In genomic region chr11:61854966-61855714, GRCh38 we compare ENCODE assay signal across 19 cellular contexts. TPM values are rescaled to one million over a fixed set of nuclear protein-coding genes. Genes with fewer than 3 reads are reported as not detected.
DNase-seq lines count a peak whose midpoint lies in the region; ATAC-seq and TF ChIP-seq lines count a peak whose summit lies in the region.
"Had no signal": no experiment of that assay in that cellular context is flagged by ENCODE, and none has a peak within 500 bp of the region (broad histone marks: within the 10 kb centered on the region; RNA-seq: fewer than 3 reads in every experiment).

No MANE protein-coding gene starts in this region.

- no peak overlapping the region for H2BK12ac ChIP-seq in neuronal stem cell (ENCODE audit: low read length)

- peaks cover 97% of the 10 kb centered on the region for H3K36me3 ChIP-seq in RWPE2 (ENCODE audit: low read depth)
- H3K36me3 ChIP-seq in neuronal stem cell (replicated peaks in 1 of 2; ENCODE audit: control insufficient read depth in 2 of 2, insufficient read depth in 2 of 2, low read length in 2 of 2) = peaks cover 72 to 98% of the 10 kb centered on the region in 2 donors
- no peaks in the 10 kb centered on the region for H3K36me3 ChIP-seq in testis (ENCODE audit: low read depth, missing control alignments)
- H3K36me3 ChIP-seq: SJSA1 had no signal

- H2BK120ac ChIP-seq in neuronal stem cell (ENCODE audit: low read depth, low read length) = peak overlapping the region; percentile 33

- H3K27me3 Mint-ChIP-seq in T-helper 17 cell = no peaks in the 10 kb centered on the region

- peak overlapping the region; percentile 25 for H3K23ac ChIP-seq in neuronal stem cell (ENCODE audit: low read depth, low read length, poor library complexity)

- no peak for TF ChIP-seq POLR2A in testis (IDR thresholded peaks at IDR 0.05)

- H3K27me3 ChIP-seq in RWPE2 (ENCODE audit: insufficient read depth, poor library complexity, severe bottlenecking) (no peaks in the 10 kb centered on the region), dorsolateral prefrontal cortex (no peaks in the 10 kb centered on the region), neuronal stem cell (ENCODE audit: control insufficient read depth in 3 of 3, insufficient read depth in 3 of 3, low read depth in 1 of 3, low read length in 3 of 3) (no peaks in the 10 kb centered on the region), testis (no peaks in the 10 kb centered on the region)
- H3K27me3 ChIP-seq: SJSA1 had no signal

- H2AK5ac ChIP-seq in neuronal stem cell (ENCODE audit: low read depth, low read length) = peak overlapping the region; percentile 80

- no peak overlapping the region for H2BK5ac ChIP-seq in neuronal stem cell (ENCODE audit: low read length)

- peak overlapping the region; percentile 54 for H3K9ac ChIP-seq in neuronal stem cell (ENCODE audit: low read depth, low read length, poor library complexity)

- H3K4me1 ChIP-seq in RWPE2 (ENCODE audit: insufficient read depth, poor library complexity, severe bottlenecking) (no peaks in the 10 kb centered on the region), neuronal stem cell (ENCODE audit: control insufficient read depth in 2 of 2, insufficient read depth in 1 of 2, low read depth in 1 of 2, low read length in 2 of 2) (no peaks in the 10 kb centered on the region), testis (peaks cover 57% of the 10 kb centered on the region)
- H3K4me1 ChIP-seq: SJSA1 had no signal

- H3K27ac Mint-ChIP-seq in T-helper 17 cell = no peak overlapping the region
- H3K27ac Mint-ChIP-seq: CD8-positive, alpha-beta T cell had no signal

- peak; percentile 46 for DNase-seq in RWPE2 (ENCODE audit: low spot score)
- peak in 2 of 10 donors; percentile 41 to 49 for DNase-seq in dorsolateral prefrontal cortex
- no peak for DNase-seq in neuronal stem cell (ENCODE audit: low spot score)
- peak; percentile 47 for DNase-seq in testis
- DNase-seq in T-helper 17 cell = no peak
- DNase-seq in NCI-H748 treated with DMSO at 0.1 percent for 48 hours (lab: John Stamatoyannopoulos, UW) = no peak
- DNase-seq in HPDE6-E6E7 (ENCODE audit: extremely low spot score) = no peak
- DNase-seq: CD8-positive, alpha-beta T cell; DMS79 treated with DMSO at 0.1 percent for 48 hours; GOT3; NCI-H146; NCI-H2081 treated with DMSO at 0.1 percent for 48 hours; NCI-H526 treated with DMSO at 0.1 percent for 48 hours; OCI-M1; SW 1271 had no signal

- H3K4me1 Mint-ChIP-seq in T-helper 17 cell = no peaks in the 10 kb centered on the region

- no peak overlapping the region for H2AFZ ChIP-seq in neuronal stem cell (ENCODE audit: low read length)

- H3K36me3 Mint-ChIP-seq in T-helper 17 cell (ENCODE audit: low read depth) = no peaks in the 10 kb centered on the region
- H3K36me3 Mint-ChIP-seq: CD8-positive, alpha-beta T cell had no signal

- no CpG with 5 or more reads among the region's 14 CpGs for WGBS in neuronal stem cell (ENCODE audit: extremely low coverage in 2 of 2, insufficient read length in 2 of 2, insufficient replicate concordance in 1 of 2), 2 donors
- WGBS in testis, 2 donors = 70 to 90% methylated on average over 2 to 14 of the region's 14 CpGs

- H3K4me3 Mint-ChIP-seq in T-helper 17 cell = no peak overlapping the region
- H3K4me3 Mint-ChIP-seq: CD8-positive, alpha-beta T cell had no signal

- H3K4me2 ChIP-seq in neuronal stem cell (ENCODE audit: insufficient read depth, low read length, poor library complexity, severe bottlenecking) = no peak overlapping the region

- H3K79me1 ChIP-seq in neuronal stem cell (ENCODE audit: low read depth, low read length) = peaks cover 22% of the 10 kb centered on the region

- ATAC-seq in RWPE2 (ENCODE audit: low read depth) = no peak
- ATAC-seq in T-helper 17 cell = no peak
- ATAC-seq in HG03520 (IDR thresholded peaks at IDR 0.05; ENCODE audit: unreplicated experiment) = no peak
- ATAC-seq: CD8-positive, alpha-beta T cell; GM12878 had no signal

- H3K27ac ChIP-seq in RWPE2 (ENCODE audit: poor library complexity, severe bottlenecking) (no peak overlapping the region), dorsolateral prefrontal cortex (peak overlapping the region in 41 of 59 donors; percentile 5 to 76 (median 47)), neuronal stem cell (replicated peaks; ENCODE audit: low read length) (peak overlapping the region; percentile 11), testis (peak overlapping the region in 1 of 2 donors; percentile 69)
- H3K27ac ChIP-seq: SJSA1 had no signal

- H3K4ac ChIP-seq in neuronal stem cell (ENCODE audit: low read length) = no peak overlapping the region

- no peak overlapping the region for H4K91ac ChIP-seq in neuronal stem cell (ENCODE audit: low read depth, low read length, poor library complexity)

- H3K9me3 ChIP-seq in RWPE2 (ENCODE audit: severe bottlenecking) (no peaks in the 10 kb centered on the region), neuronal stem cell (replicated peaks in 1 of 2; ENCODE audit: control insufficient read depth in 2 of 2, insufficient read depth in 1 of 2, low read depth in 1 of 2, low read length in 2 of 2) (peaks cover 0 to 3% of the 10 kb centered on the region in 2 donors), testis (no peaks in the 10 kb centered on the region), T-helper 17 cell (ENCODE audit: control insufficient read depth, low read length, poor library complexity, severe bottlenecking) (no peaks in the 10 kb centered on the region)
- H3K9me3 ChIP-seq: SJSA1 had no signal

- TF ChIP-seq CTCF in RWPE2 (IDR thresholded peaks at IDR 0.05; ENCODE audit: poor library complexity, severe bottlenecking) = no peak
- TF ChIP-seq CTCF in dorsolateral prefrontal cortex (IDR thresholded peaks at IDR 0.05 in 54 of 56, conservative IDR thresholded peaks at IDR 0.05 in 2 of 56; ENCODE audit: low read depth in 1 of 56, partially characterized antibody in 56 of 56) = no peak
- no peak for TF ChIP-seq CTCF in testis (IDR thresholded peaks at IDR 0.05)

- H3K14ac ChIP-seq in neuronal stem cell (ENCODE audit: low read length) = peak overlapping the region; percentile 60

- H2BK15ac ChIP-seq in neuronal stem cell (ENCODE audit: low read length) = no peak overlapping the region

- H3K4me3 ChIP-seq in RWPE2 (ENCODE audit: severe bottlenecking) = no peak overlapping the region
- no peak overlapping the region for H3K4me3 ChIP-seq in dorsolateral prefrontal cortex
- H3K4me3 ChIP-seq in neuronal stem cell (ENCODE audit: low read length in 2 of 2) = peak overlapping the region in 1 of 2 donors; percentile 55
- H3K4me3 ChIP-seq in testis = no peak overlapping the region
- H3K4me3 ChIP-seq: GM12878, SJSA1 had no signal

- intact Hi-C loops in dorsolateral prefrontal cortex (cut with DNase I) (loop anchor here in 1 of 2 donors (5.0 kb wide), 1 partner anchor 38 kb away; the partner anchor contains the start of gene FADS1), testis (cut with DNase I; ENCODE audit: low total_unique reads) (no loop called here)

- no peak overlapping the region for H4K8ac ChIP-seq in neuronal stem cell (ENCODE audit: low read depth, low read length)

- H3K18ac ChIP-seq in neuronal stem cell (ENCODE audit: low read length) = no peak overlapping the region

RNA-seq across cellular contexts. Expression of gene FADS2, which starts 27.0 kb away (rescaled TPM):
- total RNA-seq in dorsolateral prefrontal cortex (100 to 1,000 TPM in 112 of 120 experiments, 10 to 100 TPM in 8; 72.8 to 347 (median 162) TPM), testis (100 to 1,000 TPM in 1 of 2 donors, 10 to 100 TPM in 1; 73.5 to 123 TPM), T-helper 17 cell (10 to 100 TPM in 1 of 2 donors, 1 to 10 TPM in 1; 5.2 to 15.7 TPM)
- 515 TPM for polyA plus RNA-seq in neuronal stem cell (2013, experiment 1 of 2)
- 508 TPM for polyA plus RNA-seq in neuronal stem cell (2013, experiment 2 of 2)
- polyA plus RNA-seq in testis (ENCODE audit: insufficient read depth, low read depth, low replicate concordance) = 80.8 TPM
- total RNA-seq: HT-29 had no signal

RNA-seq across cellular contexts. Expression of gene FADS3, which starts 36.2 kb away (rescaled TPM):
- total RNA-seq in dorsolateral prefrontal cortex (100 to 1,000 TPM in 31 of 120 experiments, 10 to 100 TPM in 89; 52.0 to 134 (median 87.6) TPM), testis (10 to 100 TPM; 50.6 to 88.5 TPM), T-helper 17 cell (10 to 100 TPM in 1 of 2 donors, 1 to 10 TPM in 1; 8.5 to 14.5 TPM)
- 25.1 TPM for polyA plus RNA-seq in neuronal stem cell (2013, experiment 1 of 2)
- 25.6 TPM for polyA plus RNA-seq in neuronal stem cell (2013, experiment 2 of 2)
- polyA plus RNA-seq in testis (ENCODE audit: insufficient read depth, low read depth, low replicate concordance) = 20.5 TPM

RNA-seq across cellular contexts. Expression of gene FADS1, which starts 38.3 kb away (rescaled TPM):
- total RNA-seq in dorsolateral prefrontal cortex (100 to 1,000 TPM in 23 of 120 experiments, 10 to 100 TPM in 97; 47.3 to 195 (median 80.7) TPM), testis (10 to 100 TPM; 24.5 to 39.8 TPM), T-helper 17 cell (1 to 10 TPM; 1.2 to 4.6 TPM)
- 171 TPM for polyA plus RNA-seq in neuronal stem cell (2013, experiment 1 of 2)
- polyA plus RNA-seq in neuronal stem cell (2013, experiment 2 of 2) = 174 TPM
- polyA plus RNA-seq in testis (ENCODE audit: insufficient read depth, low read depth, low replicate concordance) = 21.1 TPM

Comparison
In these comparisons a context has a peak if more than half of its experiments do, and no peak if none do; other contexts are left out.
1. DNase-seq: peak in RWPE2 (single experiment) and testis (single experiment); none in neuronal stem cell (single experiment), T-helper 17 cell (0 of 3), NCI-H748 treated with DMSO at 0.1 percent for 48 hours (single experiment) and HPDE6-E6E7 (single experiment).
2. RNA of gene FADS2, which starts 27.0 kb away (total RNA-seq): 72.8 to 347 TPM in dorsolateral prefrontal cortex and 73.5 to 123 TPM in testis; 5.2 to 15.7 TPM in T-helper 17 cell; every median in the first group is over 4 times any median in the second.
3. RNA of gene FADS1, which starts 38.3 kb away (total RNA-seq): 47.3 to 195 TPM in dorsolateral prefrontal cortex and 24.5 to 39.8 TPM in testis; 1.2 to 4.6 TPM in T-helper 17 cell; every median in the first group is over 4 times any median in the second.